ENCODE assay signal across 10 cellular contexts in the genomic region with DNA sequence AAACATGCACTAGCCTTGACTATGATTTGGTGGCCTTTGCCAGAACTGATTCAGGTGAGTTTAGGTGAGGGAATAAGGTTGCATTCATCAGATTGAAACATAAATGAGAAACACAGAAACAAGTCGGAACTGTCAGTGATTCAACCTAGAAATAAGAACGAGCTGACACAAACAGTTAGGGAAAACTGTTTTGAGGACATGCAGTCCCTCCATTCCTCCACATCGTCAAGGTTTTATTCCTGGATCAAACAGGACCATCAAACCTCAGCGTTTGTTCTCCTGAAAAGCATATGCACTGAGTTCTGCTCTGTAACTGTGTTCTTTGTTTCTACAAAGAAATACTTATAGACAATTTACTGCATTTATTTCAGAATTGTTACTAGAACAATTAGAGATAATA. TPM values are rescaled to one million over a fixed set of nuclear protein-coding genes. Genes with fewer than 3 reads are reported as not detected.
DNase-seq lines count a peak whose midpoint lies in the region; ATAC-seq and TF ChIP-seq lines count a peak whose summit lies in the region.
"Had no signal": no experiment of that assay in that cellular context is flagged by ENCODE, and none has a peak within 500 bp of the region (broad histone marks: within the 10 kb centered on the region; RNA-seq: fewer than 3 reads in every experiment).

No MANE protein-coding gene starts in this region.

- H3K4me3 ChIP-seq in LNCaP clone FGC (ENCODE audit: low read depth, low read length), result peak overlapping the region; percentile 94

- H3K9me3 Mint-ChIP-seq in CD4-positive, alpha-beta T cell, result no peaks in the 10 kb centered on the region
- no peaks in the 10 kb centered on the region for H3K9me3 Mint-ChIP-seq in central memory CD8-positive, alpha-beta T cell
- H3K9me3 Mint-ChIP-seq in osteocyte (ENCODE audit: unreplicated experiment), result peaks cover 21% of the 10 kb centered on the region
- H3K9me3 Mint-ChIP-seq: stimulated activated memory B cell treated with anti-CD40 and anti-IgM and Interleukin-4, amounts not matched to agents 10 μg/mL and 1 μg/mL and 100 μg/mL, for 72 hours had no signal

- no peak for ATAC-seq in CD4-positive, alpha-beta T cell (ENCODE audit: poor library complexity)
- no peak for ATAC-seq in central memory CD8-positive, alpha-beta T cell (replicated peaks; ENCODE audit: extremely low read depth, poor library complexity, severe bottlenecking)
- ATAC-seq: sciatic nerve; stimulated activated memory B cell treated with anti-CD40 and anti-IgM and Interleukin-4, amounts not matched to agents 10 μg/mL and 1 μg/mL and 100 μg/mL, for 72 hours had no signal

- no peaks in the 10 kb centered on the region for H3K27me3 ChIP-seq in CD4-positive, alpha-beta T cell (ENCODE audit: control insufficient read depth, insufficient read depth, low read length)

- TF ChIP-seq CTCF in CD4-positive, alpha-beta T cell (IDR thresholded peaks at IDR 0.05), result no peak
- TF ChIP-seq CTCF in LNCaP clone FGC (IDR thresholded peaks at IDR 0.05; ENCODE audit: control insufficient read depth, extremely low read depth, insufficient read depth) (no peak), osteocyte (IDR thresholded peaks at IDR 0.05) (no peak), GM10248 (IDR thresholded peaks at IDR 0.05; ENCODE audit: control extremely low read depth, extremely low read depth, low read depth, missing control alignments) (no peak)

- H3K4me1 Mint-ChIP-seq in CD4-positive, alpha-beta T cell (ENCODE audit: low read depth), result peaks cover 59% of the 10 kb centered on the region
- peaks cover 42% of the 10 kb centered on the region for H3K4me1 Mint-ChIP-seq in central memory CD8-positive, alpha-beta T cell
- H3K4me1 Mint-ChIP-seq in osteocyte (ENCODE audit: unreplicated experiment), result peaks cover 11% of the 10 kb centered on the region

- no peak overlapping the region for H3K27ac ChIP-seq in CD4-positive, alpha-beta T cell (ENCODE audit: low read depth, low read length)

- no peaks in the 10 kb centered on the region for H3K9me3 ChIP-seq in CD4-positive, alpha-beta T cell (ENCODE audit: control insufficient read depth, low read length)

- POLR2A ChIA-PET in CD4-positive, alpha-beta T cell (lab: Charles Lee), result interaction anchor here (0.7 kb wide), 2 partner anchors 8 to 548 kb away, joined by 3 read pairs; no protein-coding TSS in a partner anchor
- POLR2A ChIA-PET in GM10248 (lab: Yijun Ruan, JAX), result no interaction called here

- intact Hi-C loops in CD4-positive, alpha-beta T cell (cut with DNase I, micrococcal nuclease), result loop anchor here (2.0 to 10.0 kb wide), 3 partner anchors 239 to 552 kb away; partner anchors contain the start of gene ZNF37A (in 2 of the 2)

- no peak for DNase-seq in CD4-positive, alpha-beta T cell
- no peak for DNase-seq in LNCaP clone FGC (ENCODE audit: low read depth)
- DNase-seq in central memory CD8-positive, alpha-beta T cell (ENCODE audit: low spot score in 2 of 2), result no peak
- no peak for DNase-seq in osteocyte (ENCODE audit: extremely low spot score, unreplicated experiment)
- no peak for DNase-seq in stimulated activated naive CD4-positive, alpha-beta T cell treated with Interleukin-2 at 50 U/mL for 16 hours (lab: John Stamatoyannopoulos, UW)
- DNase-seq in GM10248 (ENCODE audit: extremely low spot score), result no peak
- DNase-seq in NCI-H2196 treated with DMSO at 0.1 percent for 48 hours (lab: John Stamatoyannopoulos, UW; ENCODE audit: unreplicated experiment), result no peak
- no peak for DNase-seq in effector CD4-positive, alpha-beta T cell

- peaks cover 46% of the 10 kb centered on the region for H3K36me3 Mint-ChIP-seq in CD4-positive, alpha-beta T cell (ENCODE audit: low read depth)
- H3K36me3 Mint-ChIP-seq in central memory CD8-positive, alpha-beta T cell (ENCODE audit: insufficient read depth), result peaks cover 23% of the 10 kb centered on the region
- peaks cover 2% of the 10 kb centered on the region for H3K36me3 Mint-ChIP-seq in osteocyte (ENCODE audit: unreplicated experiment)

- peak overlapping the region; percentile 97 for H3K4me3 Mint-ChIP-seq in CD4-positive, alpha-beta T cell
- H3K4me3 Mint-ChIP-seq in central memory CD8-positive, alpha-beta T cell, result peak overlapping the region; percentile 83
- H3K4me3 Mint-ChIP-seq in osteocyte (ENCODE audit: unreplicated experiment), result peak overlapping the region; percentile 78

- H3K27ac Mint-ChIP-seq in CD4-positive, alpha-beta T cell, result peak overlapping the region; percentile 96
- H3K27ac Mint-ChIP-seq in central memory CD8-positive, alpha-beta T cell (ENCODE audit: low read depth), result no peak overlapping the region
- H3K27ac Mint-ChIP-seq in osteocyte (ENCODE audit: unreplicated experiment), result no peak overlapping the region

- no peaks in the 10 kb centered on the region for H3K27me3 Mint-ChIP-seq in CD4-positive, alpha-beta T cell
- H3K27me3 Mint-ChIP-seq in central memory CD8-positive, alpha-beta T cell, result no peaks in the 10 kb centered on the region
- no peaks in the 10 kb centered on the region for H3K27me3 Mint-ChIP-seq in osteocyte (ENCODE audit: unreplicated experiment)
- H3K27me3 Mint-ChIP-seq: stimulated activated memory B cell treated with anti-CD40 and anti-IgM and Interleukin-4, amounts not matched to agents 10 μg/mL and 1 μg/mL and 100 μg/mL, for 72 hours had no signal

- CTCF ChIA-PET in CD4-positive, alpha-beta T cell (lab: Charles Lee), result interaction anchor here (3.0 kb wide), 1 partner anchor 121 kb away, joined by 20 read pairs; the partner anchor contains the start of gene ZNF25
- CTCF ChIA-PET in GM10248 (lab: Yijun Ruan, JAX), result interaction anchor here (1.9 kb wide), 1 partner anchor 13 kb away, joined by 4 read pairs; no protein-coding TSS in a partner anchor

RNA-seq across cellular contexts. Expression of gene ZNF248, which starts 1.7 kb away (rescaled TPM):
- total RNA-seq in CD4-positive, alpha-beta T cell, result 1 to 10 TPM; 3.2 to 3.4 TPM
- 3.9 and 5.4 TPM in 2 replicates for total RNA-seq in osteocyte
